1 cellular context compared by ENCODE assay signal in the genomic region with DNA sequence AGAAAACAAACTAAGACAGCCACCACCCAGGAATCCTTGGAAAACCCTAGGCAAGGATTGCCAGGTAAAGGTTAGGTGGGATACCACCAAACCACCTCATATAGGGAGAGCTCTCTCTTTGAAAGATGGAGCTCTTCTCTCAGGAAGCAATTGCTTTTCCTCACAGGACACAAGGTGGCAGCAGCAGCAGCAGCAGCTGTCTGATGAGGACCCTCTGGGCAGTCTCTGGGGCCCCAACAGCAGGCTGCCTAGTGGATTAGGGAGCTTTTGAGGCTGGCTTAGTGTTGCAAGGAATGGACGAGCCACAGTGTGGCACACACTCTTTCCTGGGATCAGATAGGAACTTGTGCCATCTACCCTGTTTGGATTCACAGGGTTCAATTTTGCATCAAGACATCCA.
TF ChIP-seq lines count a peak whose summit lies in the region.

No MANE protein-coding gene starts in this region.

TF ChIP-seq in HepG2, 621 proteins besides CTCF, POLR2A, EP300 and RAD21 (continued from another document):
- TF ChIP-seq, protein P1, sequence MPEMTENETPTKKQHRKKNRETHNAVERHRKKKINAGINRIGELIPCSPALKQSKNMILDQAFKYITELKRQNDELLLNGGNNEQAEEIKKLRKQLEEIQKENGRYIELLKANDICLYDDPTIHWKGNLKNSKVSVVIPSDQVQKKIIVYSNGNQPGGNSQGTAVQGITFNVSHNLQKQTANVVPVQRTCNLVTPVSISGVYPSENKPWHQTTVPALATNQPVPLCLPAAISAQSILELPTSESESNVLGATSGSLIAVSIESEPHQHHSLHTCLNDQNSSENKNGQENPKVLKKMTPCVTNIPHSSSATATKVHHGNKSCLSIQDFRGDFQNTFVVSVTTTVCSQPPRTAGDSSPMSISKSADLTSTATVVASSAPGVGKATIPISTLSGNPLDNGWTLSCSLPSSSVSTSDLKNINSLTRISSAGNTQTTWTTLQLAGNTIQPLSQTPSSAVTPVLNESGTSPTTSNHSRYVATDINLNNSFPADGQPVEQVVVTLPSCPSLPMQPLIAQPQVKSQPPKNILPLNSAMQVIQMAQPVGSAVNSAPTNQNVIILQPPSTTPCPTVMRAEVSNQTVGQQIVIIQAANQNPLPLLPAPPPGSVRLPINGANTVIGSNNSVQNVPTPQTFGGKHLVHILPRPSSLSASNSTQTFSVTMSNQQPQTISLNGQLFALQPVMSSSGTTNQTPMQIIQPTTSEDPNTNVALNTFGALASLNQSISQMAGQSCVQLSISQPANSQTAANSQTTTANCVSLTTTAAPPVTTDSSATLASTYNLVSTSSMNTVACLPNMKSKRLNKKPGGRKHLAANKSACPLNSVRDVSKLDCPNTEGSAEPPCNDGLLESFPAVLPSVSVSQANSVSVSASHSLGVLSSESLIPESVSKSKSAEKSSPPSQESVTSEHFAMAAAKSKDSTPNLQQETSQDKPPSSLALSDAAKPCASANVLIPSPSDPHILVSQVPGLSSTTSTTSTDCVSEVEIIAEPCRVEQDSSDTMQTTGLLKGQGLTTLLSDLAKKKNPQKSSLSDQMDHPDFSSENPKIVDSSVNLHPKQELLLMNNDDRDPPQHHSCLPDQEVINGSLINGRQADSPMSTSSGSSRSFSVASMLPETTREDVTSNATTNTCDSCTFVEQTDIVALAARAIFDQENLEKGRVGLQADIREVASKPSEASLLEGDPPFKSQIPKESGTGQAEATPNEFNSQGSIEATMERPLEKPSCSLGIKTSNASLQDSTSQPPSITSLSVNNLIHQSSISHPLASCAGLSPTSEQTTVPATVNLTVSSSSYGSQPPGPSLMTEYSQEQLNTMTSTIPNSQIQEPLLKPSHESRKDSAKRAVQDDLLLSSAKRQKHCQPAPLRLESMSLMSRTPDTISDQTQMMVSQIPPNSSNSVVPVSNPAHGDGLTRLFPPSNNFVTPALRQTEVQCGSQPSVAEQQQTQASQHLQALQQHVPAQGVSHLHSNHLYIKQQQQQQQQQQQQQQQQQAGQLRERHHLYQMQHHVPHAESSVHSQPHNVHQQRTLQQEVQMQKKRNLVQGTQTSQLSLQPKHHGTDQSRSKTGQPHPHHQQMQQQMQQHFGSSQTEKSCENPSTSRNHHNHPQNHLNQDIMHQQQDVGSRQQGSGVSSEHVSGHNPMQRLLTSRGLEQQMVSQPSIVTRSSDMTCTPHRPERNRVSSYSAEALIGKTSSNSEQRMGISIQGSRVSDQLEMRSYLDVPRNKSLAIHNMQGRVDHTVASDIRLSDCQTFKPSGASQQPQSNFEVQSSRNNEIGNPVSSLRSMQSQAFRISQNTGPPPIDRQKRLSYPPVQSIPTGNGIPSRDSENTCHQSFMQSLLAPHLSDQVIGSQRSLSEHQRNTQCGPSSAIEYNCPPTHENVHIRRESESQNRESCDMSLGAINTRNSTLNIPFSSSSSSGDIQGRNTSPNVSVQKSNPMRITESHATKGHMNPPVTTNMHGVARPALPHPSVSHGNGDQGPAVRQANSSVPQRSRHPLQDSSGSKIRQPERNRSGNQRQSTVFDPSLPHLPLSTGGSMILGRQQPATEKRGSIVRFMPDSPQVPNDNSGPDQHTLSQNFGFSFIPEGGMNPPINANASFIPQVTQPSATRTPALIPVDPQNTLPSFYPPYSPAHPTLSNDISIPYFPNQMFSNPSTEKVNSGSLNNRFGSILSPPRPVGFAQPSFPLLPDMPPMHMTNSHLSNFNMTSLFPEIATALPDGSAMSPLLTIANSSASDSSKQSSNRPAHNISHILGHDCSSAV (CRISPR knock-in tag; IDR thresholded peaks at IDR 0.05; ENCODE audit: borderline replicate concordance) = no peak
- no peak for TF ChIP-seq ZSCAN31 (CRISPR knock-in tag; IDR thresholded peaks at IDR 0.05; ENCODE audit: low read depth)
TF ChIP-seq in HepG2: peak in this region for 0.
